Comparison of ENCODE assay signal across 17 cellular contexts in the genomic region with DNA sequence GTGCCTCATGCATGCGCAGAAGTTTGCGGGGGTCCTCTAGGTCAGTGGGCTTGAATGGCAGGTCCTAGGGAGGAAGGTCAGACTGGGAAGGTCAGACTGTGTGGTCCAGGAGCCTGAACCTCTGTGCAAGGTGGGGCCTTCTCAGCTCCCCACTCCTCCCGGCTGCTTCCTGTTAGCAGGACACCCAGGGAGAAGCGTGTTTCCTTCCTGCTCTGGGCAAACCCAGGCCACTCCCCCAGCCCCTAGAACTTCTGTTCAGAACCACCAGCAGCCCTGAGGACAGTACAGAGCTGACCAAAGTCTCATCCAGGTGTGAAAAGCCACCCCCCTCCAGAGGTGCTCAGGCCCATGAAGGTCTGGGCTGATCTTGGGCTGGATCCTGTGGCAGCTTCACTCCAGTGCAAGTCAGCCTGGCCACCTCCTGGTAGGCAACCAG. TPM values are rescaled to one million over a fixed set of nuclear protein-coding genes. Genes with fewer than 3 reads are reported as not detected.
A peak's percentile ranks its signal among the peaks of the same experiment; 100 is the strongest.
DNase-seq lines count a peak whose midpoint lies in the region; ATAC-seq and TF ChIP-seq lines count a peak whose summit lies in the region.
"Had no signal": no experiment of that assay in that cellular context is flagged by ENCODE, and none has a peak within 500 bp of the region (broad histone marks: within the 10 kb centered on the region; RNA-seq: fewer than 3 reads in every experiment).

No MANE protein-coding gene starts in this region.

- H3K9me3 ChIP-seq in right atrium auricular region, result no peaks in the 10 kb centered on the region
- H3K9me3 ChIP-seq in lower lobe of right lung, result no peaks in the 10 kb centered on the region
- no peaks in the 10 kb centered on the region for H3K9me3 ChIP-seq in spleen

- no peak overlapping the region for H3K27ac ChIP-seq in right atrium auricular region
- no peak overlapping the region for H3K27ac ChIP-seq in lower lobe of right lung
- no peak overlapping the region for H3K27ac ChIP-seq in spleen
- H3K27ac ChIP-seq in dorsolateral prefrontal cortex, result peak overlapping the region in 8 of 59 donors; percentile 2 to 94 (median 34)

- 50 to 95% (median 55%) methylated on average over 2 to 4 of the region's 4 CpGs for WGBS in spleen, 5 donors

- peak; percentile 24 for ATAC-seq in left ventricle myocardium superior
- peak in 1 of 2 donors; percentile 10 for ATAC-seq in lower lobe of right lung
- no peak for ATAC-seq in GM18867 (IDR thresholded peaks at IDR 0.05; ENCODE audit: unreplicated experiment)

- no peak for TF ChIP-seq CTCF in right atrium auricular region (IDR thresholded peaks at IDR 0.05)
- TF ChIP-seq CTCF in lower lobe of right lung (IDR thresholded peaks at IDR 0.05), result no peak
- TF ChIP-seq CTCF in spleen (IDR thresholded peaks at IDR 0.05 in 8 of 11, conservative IDR thresholded peaks at IDR 0.05 in 3 of 11), result no peak
- no peak for TF ChIP-seq CTCF in dorsolateral prefrontal cortex (IDR thresholded peaks at IDR 0.05 in 54 of 56, conservative IDR thresholded peaks at IDR 0.05 in 2 of 56; ENCODE audit: low read depth in 1 of 56, partially characterized antibody in 56 of 56)

- H3K27me3 ChIP-seq in right atrium auricular region (no peaks in the 10 kb centered on the region), lower lobe of right lung (ENCODE audit: low read depth) (no peaks in the 10 kb centered on the region), spleen (replicated peaks in 1 of 7) (no peaks in the 10 kb centered on the region), dorsolateral prefrontal cortex (no peaks in the 10 kb centered on the region)

- H3K4me3 ChIP-seq in right atrium auricular region (no peak overlapping the region), lower lobe of right lung (no peak overlapping the region), spleen (no peak overlapping the region), dorsolateral prefrontal cortex (no peak overlapping the region)

- H3K36me3 ChIP-seq in right atrium auricular region (no peaks in the 10 kb centered on the region), lower lobe of right lung (no peaks in the 10 kb centered on the region), spleen (no peaks in the 10 kb centered on the region)

- DNase-seq in left ventricle myocardium superior, result no peak
- no peak for DNase-seq in right atrium auricular region (ENCODE audit: low spot score)
- DNase-seq in UCSD-AML1 (lab: John Stamatoyannopoulos, UW; ENCODE audit: unreplicated experiment), result peak; percentile 48
- DNase-seq in lower lobe of right lung, result peak; percentile 40
- peak; percentile 66 for DNase-seq in spleen
- DNase-seq in dorsolateral prefrontal cortex, result no peak
- no peak for DNase-seq in T1000 (lab: John Stamatoyannopoulos, UW)
- DNase-seq: ACHN; Calu3; CD4-positive, alpha-beta T cell; DMS53; NCI-H187 treated with DMSO at 0.1 percent for 48 hours; NCI-H345; NCI-H526; OCI-M1; SIG-M5 had no signal

- H3K4me1 ChIP-seq in right atrium auricular region, result peaks cover 0 to 48% of the 10 kb centered on the region in 2 donors
- H3K4me1 ChIP-seq in lower lobe of right lung, result peaks cover 53% of the 10 kb centered on the region
- H3K4me1 ChIP-seq in spleen, result peaks cover 0 to 17% (median 8%) of the 10 kb centered on the region in 6 donors

- TF ChIP-seq POLR2A in spleen (IDR thresholded peaks at IDR 0.05), result no peak

- intact Hi-C loops in left ventricle myocardium superior (cut with micrococcal nuclease) (no loop called here), lower lobe of right lung (cut with DNase I) (loop anchor here (10.0 kb wide), 1 partner anchor 136 kb away; no protein-coding TSS in a partner anchor), spleen (cut with DNase I; ENCODE audit: low total_unique reads) (no loop called here), dorsolateral prefrontal cortex (cut with DNase I) (loop anchor here in 1 of 2 donors (5.0 kb wide), 1 partner anchor 37 kb away; no protein-coding TSS in a partner anchor)

RNA-seq across cellular contexts. Expression of gene NAV1, which starts 29.9 kb away (rescaled TPM):
- total RNA-seq in left ventricle myocardium superior, result 63.3 TPM
- total RNA-seq in right atrium auricular region, result 10 to 100 TPM; 16.3 to 32.1 TPM
- 24.5 TPM for total RNA-seq in lower lobe of right lung
- total RNA-seq in spleen, result 10 to 100 TPM; 15.7 to 37.2 (median 27.4) TPM
- polyA plus RNA-seq in spleen, result 1 to 10 TPM; 1.1 to 3.5 (median 1.2) TPM
- total RNA-seq in dorsolateral prefrontal cortex, result 100 to 1,000 TPM in 17 of 120 experiments, 10 to 100 TPM in 103; 53.8 to 141 (median 77.6) TPM

Comparison
In these comparisons a context has a peak if more than half of its experiments do, and no peak if none do; other contexts are left out.
1. DNase-seq: peak in UCSD-AML1 (single experiment), lower lobe of right lung (single experiment) and spleen (single experiment); none in left ventricle myocardium superior (single experiment), right atrium auricular region (single experiment), dorsolateral prefrontal cortex (0 of 10) and T1000 (single experiment).